In the genomic region with DNA sequence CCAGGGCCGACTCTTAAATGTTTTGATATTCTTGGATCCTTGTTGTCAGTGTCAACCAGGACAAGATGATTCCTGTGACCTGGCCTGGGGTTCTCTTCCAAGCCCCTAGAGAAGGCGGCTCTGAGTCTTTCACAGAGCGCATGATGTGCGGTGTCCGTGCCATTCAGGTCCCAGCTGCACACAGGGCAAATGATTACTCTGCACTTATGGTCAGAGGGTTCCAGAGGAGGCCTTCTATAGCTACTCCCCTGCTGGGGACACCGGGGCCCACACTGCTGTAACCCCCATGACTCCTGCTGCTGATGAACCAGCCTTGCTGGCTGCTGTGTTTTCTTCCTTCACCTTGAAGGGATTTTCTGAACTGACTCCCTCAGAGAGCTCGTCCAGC, we compare ENCODE assay signal across 9 cellular contexts. TPM values are rescaled to one million over a fixed set of nuclear protein-coding genes. Genes with fewer than 3 reads are reported as not detected.
DNase-seq lines count a peak whose midpoint lies in the region; ATAC-seq and TF ChIP-seq lines count a peak whose summit lies in the region.
"Had no signal": no experiment of that assay in that cellular context is flagged by ENCODE, and none has a peak within 500 bp of the region (broad histone marks: within the 10 kb centered on the region; RNA-seq: fewer than 3 reads in every experiment).

No MANE protein-coding gene starts in this region.

- H3K14ac ChIP-seq in neuronal stem cell (ENCODE audit: low read length) = no peak overlapping the region

- no peaks in the 10 kb centered on the region for H3K36me3 Mint-ChIP-seq in CD8-positive, alpha-beta memory T cell

- H2BK15ac ChIP-seq in neuronal stem cell (ENCODE audit: low read length) = no peak overlapping the region

- no peak for TF ChIP-seq EP300 in esophagus muscularis mucosa (IDR thresholded peaks at IDR 0.05)

- H4K91ac ChIP-seq in neuronal stem cell (ENCODE audit: low read depth, low read length, poor library complexity) = no peak overlapping the region

- H2BK12ac ChIP-seq in neuronal stem cell (ENCODE audit: low read length) = no peak overlapping the region

- no peak overlapping the region for H3K4me3 Mint-ChIP-seq in CD8-positive, alpha-beta memory T cell
- H3K4me3 Mint-ChIP-seq: nephron had no signal

- no peak overlapping the region for H3K23ac ChIP-seq in neuronal stem cell (ENCODE audit: low read depth, low read length, poor library complexity)

- intact Hi-C loops in esophagus muscularis mucosa (cut with DNase I) = loop anchor here (5.0 to 10.0 kb wide), 2 partner anchors 74 to 146 kb away; no protein-coding TSS in a partner anchor

- no peaks in the 10 kb centered on the region for H3K36me3 ChIP-seq in CD8-positive, alpha-beta memory T cell (ENCODE audit: insufficient read depth, low read length)
- H3K36me3 ChIP-seq in esophagus muscularis mucosa (no peaks in the 10 kb centered on the region), neuronal stem cell (replicated peaks in 1 of 2; ENCODE audit: control insufficient read depth in 2 of 2, insufficient read depth in 2 of 2, low read length in 2 of 2) (peaks cover 0 to 7% of the 10 kb centered on the region in 2 donors)

- ATAC-seq in HG03432 (IDR thresholded peaks at IDR 0.05; ENCODE audit: unreplicated experiment) = no peak

- no peak overlapping the region for H3K9ac ChIP-seq in neuronal stem cell (ENCODE audit: low read depth, low read length, poor library complexity)

- no peak overlapping the region for H2AK5ac ChIP-seq in neuronal stem cell (ENCODE audit: low read depth, low read length)

- H2AFZ ChIP-seq in neuronal stem cell (ENCODE audit: low read length) = peak overlapping the region; percentile 98

- peak overlapping the region; percentile 30 for H3K18ac ChIP-seq in neuronal stem cell (ENCODE audit: low read length)

- no peak for TF ChIP-seq CTCF in esophagus muscularis mucosa (IDR thresholded peaks at IDR 0.05)
- no peak for TF ChIP-seq CTCF in GM20000 (IDR thresholded peaks at IDR 0.05; ENCODE audit: extremely low read depth, missing control alignments)
- no peak for TF ChIP-seq CTCF in GM10248 (IDR thresholded peaks at IDR 0.05; ENCODE audit: control extremely low read depth, extremely low read depth, low read depth, missing control alignments)

- no peaks in the 10 kb centered on the region for H3K9me3 Mint-ChIP-seq in CD8-positive, alpha-beta memory T cell
- H3K9me3 Mint-ChIP-seq: nephron had no signal

- no peak overlapping the region for H4K8ac ChIP-seq in neuronal stem cell (ENCODE audit: low read depth, low read length)

- H3K27me3 ChIP-seq in CD8-positive, alpha-beta memory T cell (ENCODE audit: insufficient read depth, low read length, poor library complexity, severe bottlenecking) = no peaks in the 10 kb centered on the region
- H3K27me3 ChIP-seq in esophagus muscularis mucosa (no peaks in the 10 kb centered on the region), neuronal stem cell (ENCODE audit: control insufficient read depth in 3 of 3, insufficient read depth in 3 of 3, low read depth in 1 of 3, low read length in 3 of 3) (peaks cover 0 to 3% (median 0%) of the 10 kb centered on the region in 3 experiments)

- no peak overlapping the region for H3K4ac ChIP-seq in neuronal stem cell (ENCODE audit: low read length)

- DNase-seq in CD8-positive, alpha-beta memory T cell = no peak
- DNase-seq in NCI-H526 treated with DMSO at 0.1 percent for 48 hours (lab: John Stamatoyannopoulos, UW) (peak; percentile 20), esophagus muscularis mucosa (ENCODE audit: extremely low spot score) (no peak), neuronal stem cell (ENCODE audit: low spot score) (no peak), SW480 (ENCODE audit: low spot score) (no peak), GM20000 (ENCODE audit: low spot score) (no peak), GM10248 (ENCODE audit: extremely low spot score) (no peak)

- peaks cover 2 to 20% of the 10 kb centered on the region in 2 donors for H3K27me3 Mint-ChIP-seq in CD8-positive, alpha-beta memory T cell

- H2BK5ac ChIP-seq in neuronal stem cell (ENCODE audit: low read length) = no peak overlapping the region

- no peak overlapping the region for H3K27ac Mint-ChIP-seq in CD8-positive, alpha-beta memory T cell
- H3K27ac Mint-ChIP-seq: nephron had no signal

- TF ChIP-seq POLR2A in esophagus muscularis mucosa (IDR thresholded peaks at IDR 0.05; ENCODE audit: low read depth) = no peak

- H3K9me3 ChIP-seq in CD8-positive, alpha-beta memory T cell (ENCODE audit: low read length) = no peaks in the 10 kb centered on the region
- no peaks in the 10 kb centered on the region for H3K9me3 ChIP-seq in esophagus muscularis mucosa
- H3K9me3 ChIP-seq in neuronal stem cell (replicated peaks in 1 of 2; ENCODE audit: control insufficient read depth in 2 of 2, insufficient read depth in 1 of 2, low read depth in 1 of 2, low read length in 2 of 2) = no peaks in the 10 kb centered on the region

- POLR2A ChIA-PET in CD8-positive, alpha-beta memory T cell (lab: Charles Lee) = no interaction called here
- POLR2A ChIA-PET in GM10248 (lab: Yijun Ruan, JAX) = interaction anchor here (0.8 kb wide), 1 partner anchor 172 kb away, joined by 3 read pairs; no protein-coding TSS in a partner anchor

- peaks cover 4 to 5% (median 5%) of the 10 kb centered on the region in 3 donors for H3K4me1 Mint-ChIP-seq in CD8-positive, alpha-beta memory T cell

- no peak overlapping the region for H2BK120ac ChIP-seq in neuronal stem cell (ENCODE audit: low read depth, low read length)

- H3K4me1 ChIP-seq in CD8-positive, alpha-beta memory T cell (ENCODE audit: insufficient read depth, low read length) = peaks cover 17% of the 10 kb centered on the region
- peaks cover 15 to 74% (median 66%) of the 10 kb centered on the region in 4 donors for H3K4me1 ChIP-seq in esophagus muscularis mucosa
- H3K4me1 ChIP-seq in neuronal stem cell (ENCODE audit: control insufficient read depth in 2 of 2, insufficient read depth in 1 of 2, low read depth in 1 of 2, low read length in 2 of 2) = peaks cover 17 to 18% of the 10 kb centered on the region in 2 donors

- CTCF ChIA-PET in CD8-positive, alpha-beta memory T cell (lab: Charles Lee) = interaction anchor here (1.2 to 1.3 kb wide), 2 partner anchors 24 to 33 kb away, joined by 3 read pairs; no protein-coding TSS in a partner anchor
- CTCF ChIA-PET in GM10248 (lab: Yijun Ruan, JAX) = interaction anchor here (0.7 to 1.9 kb wide), 6 partner anchors 15 to 174 kb away, joined by 3 to 4 read pairs (median 4); no protein-coding TSS in a partner anchor

- WGBS in esophagus muscularis mucosa = 39% methylated on average over 4 of the region's 7 CpGs
- WGBS in neuronal stem cell (ENCODE audit: extremely low coverage in 2 of 2, insufficient read length in 2 of 2, insufficient replicate concordance in 1 of 2), 2 donors = no CpG with 5 or more reads among the region's 7 CpGs

- H3K4me2 ChIP-seq in neuronal stem cell (ENCODE audit: insufficient read depth, low read length, poor library complexity, severe bottlenecking) = peak overlapping the region; percentile 87

- H3K4me3 ChIP-seq in CD8-positive, alpha-beta memory T cell (ENCODE audit: low read length) = peak overlapping the region; percentile 47
- peak overlapping the region; percentile 78 to 90 (median 83) for H3K4me3 ChIP-seq in esophagus muscularis mucosa
- peak overlapping the region; percentile 78 to 87 for H3K4me3 ChIP-seq in neuronal stem cell (ENCODE audit: low read length in 2 of 2)

- H3K79me1 ChIP-seq in neuronal stem cell (ENCODE audit: low read depth, low read length) = no peaks in the 10 kb centered on the region

- H3K27ac ChIP-seq in CD8-positive, alpha-beta memory T cell (ENCODE audit: low read depth, low read length) = peak overlapping the region; percentile 21
- peak overlapping the region; percentile 94 to 96 (median 96) for H3K27ac ChIP-seq in esophagus muscularis mucosa (replicated peaks in 1 of 4)
- no peak overlapping the region for H3K27ac ChIP-seq in neuronal stem cell (replicated peaks; ENCODE audit: low read length)

RNA-seq across cellular contexts. Expression of gene PTGFRN, which starts 1.4 kb away (rescaled TPM):
- total RNA-seq in CD8-positive, alpha-beta memory T cell = 1 to 10 TPM; 6.1 to 6.5 TPM
- 0.39 TPM for polyA plus RNA-seq in CD8-positive, alpha-beta memory T cell
- total RNA-seq in esophagus muscularis mucosa = 100 to 1,000 TPM in 3 of 4 donors, 10 to 100 TPM in 1; 69.1 to 150 (median 106) TPM
- polyA plus RNA-seq in neuronal stem cell (2013, experiment 1 of 2) = 44.9 TPM
- polyA plus RNA-seq in neuronal stem cell (2013, experiment 2 of 2) = 40.5 TPM

Comparison
In these comparisons a context has a peak if more than half of its experiments do, and no peak if none do; other contexts are left out.
1. RNA of gene PTGFRN, which starts 1.4 kb away (total RNA-seq): 69.1 to 150 TPM in esophagus muscularis mucosa; 6.1 to 6.5 TPM in CD8-positive, alpha-beta memory T cell; every median in the first group is over 4 times any median in the second.
2. Peak in every context shown above with its lines, with median percentiles within 50 percentile points of each other: H3K4me3 ChIP-seq.